24 cellular contexts compared by ENCODE assay signal in the genomic region with DNA sequence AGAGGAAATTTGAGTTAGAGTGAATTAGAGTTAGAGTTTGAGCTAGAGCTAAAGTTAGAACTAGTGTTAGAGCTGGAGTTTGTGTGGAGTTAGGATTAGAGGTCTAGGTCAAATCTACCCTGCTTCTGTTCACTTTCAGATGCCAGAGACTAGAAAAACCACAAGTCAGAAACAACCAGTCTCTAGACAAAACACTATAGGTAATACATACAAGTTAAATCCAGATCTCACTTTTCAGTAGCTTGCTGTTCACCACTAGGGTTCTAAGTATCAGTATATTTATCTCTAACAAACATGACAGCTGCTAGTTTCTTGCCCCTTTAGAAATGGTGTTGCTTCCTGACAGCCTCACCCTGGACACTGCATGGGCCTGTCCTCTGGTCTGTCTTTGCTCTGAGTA.
A peak's percentile ranks its signal among the peaks of the same experiment; 100 is the strongest.
DNase-seq lines count a peak whose midpoint lies in the region; ATAC-seq, FAIRE-seq and TF ChIP-seq lines count a peak whose summit lies in the region.
"Had no signal": no experiment of that assay in that cellular context is flagged by ENCODE, and none has a peak within 500 bp of the region (broad histone marks: within the 10 kb centered on the region; RNA-seq: fewer than 3 reads in every experiment).

No MANE protein-coding gene starts in this region.

- H3K36me3 ChIP-seq in osteoblast (ENCODE audit: insufficient read depth, low read length), result no peaks in the 10 kb centered on the region
- H3K36me3 ChIP-seq: BE2C; BLaER1 treated with 17β-estradiol and CSF1 and Interleukin-3, amounts not matched to agents 10 nM and 100 nM had no signal

- H2AFZ ChIP-seq in osteoblast (ENCODE audit: low read length), result no peak overlapping the region
- H2AFZ ChIP-seq: GM23338 had no signal

- no peaks in the 10 kb centered on the region for H3K79me2 ChIP-seq in osteoblast (ENCODE audit: insufficient read depth, low read length)

- ATAC-seq in GM18511 (IDR thresholded peaks at IDR 0.05; ENCODE audit: unreplicated experiment) (peak; percentile 43), HG02938 (IDR thresholded peaks at IDR 0.05; ENCODE audit: unreplicated experiment) (peak; percentile 54)
- ATAC-seq: A549, GM23338, HCT116 had no signal

- no peaks in the 10 kb centered on the region for H3K9me3 ChIP-seq in osteoblast (ENCODE audit: low read depth, low read length)
- H3K9me3 ChIP-seq: A549; BE2C; BLaER1 treated with 17β-estradiol and CSF1 and Interleukin-3, amounts not matched to agents 10 nM and 100 nM had no signal

- H3K4me2 ChIP-seq in osteoblast (ENCODE audit: insufficient read depth, low read length), result no peak overlapping the region
- H3K4me2 ChIP-seq: A549; BLaER1 treated with 17β-estradiol and CSF1 and Interleukin-3, amounts not matched to agents 10 nM and 100 nM; GM23338 had no signal

- H3K4me1 ChIP-seq in osteoblast (ENCODE audit: insufficient read depth, low read length), result no peaks in the 10 kb centered on the region
- H3K4me1 ChIP-seq: A549, BE2C had no signal

- no peak for FAIRE-seq in GM19239 (lab: Jason Lieb, UNC)
- FAIRE-seq: A549, D721Med, GM12891, GM18507 had no signal

- no peaks in the 10 kb centered on the region for H3K27me3 ChIP-seq in osteoblast (ENCODE audit: insufficient read depth, low read length)
- H3K27me3 ChIP-seq: BE2C; BLaER1 treated with 17β-estradiol and CSF1 and Interleukin-3, amounts not matched to agents 10 nM and 100 nM had no signal

- H4K20me1 ChIP-seq in osteoblast (ENCODE audit: insufficient read depth, low read length), result no peaks in the 10 kb centered on the region
- H4K20me1 ChIP-seq: BLaER1 treated with 17β-estradiol and CSF1 and Interleukin-3, amounts not matched to agents 10 nM and 100 nM had no signal

- H3K4me3 ChIP-seq in osteoblast (ENCODE audit: insufficient read depth, low read length), result no peak overlapping the region
- H3K4me3 ChIP-seq: A549; BLaER1 treated with 17β-estradiol and CSF1 and Interleukin-3, amounts not matched to agents 10 nM and 100 nM; GM23338 had no signal

- DNase-seq in osteoblast (ENCODE audit: insufficient read length, low spot score, missing footprints) (peak; percentile 27), GM19239 (ENCODE audit: insufficient read length, low spot score) (no peak), NCI-H748 treated with DMSO at 0.1 percent for 48 hours (lab: John Stamatoyannopoulos, UW) (no peak), SK-N-DZ (ENCODE audit: low spot score) (no peak)
- DNase-seq: 8988T; ACHN; AML-193; BE2C; CD4-positive, alpha-beta T cell; CD8-positive, alpha-beta memory T cell; DMS 273 treated with DMSO at 0.1 percent for 48 hours; DMS79; EL; GDM1; H9 had no signal

- no peak overlapping the region for H3K27ac ChIP-seq in osteoblast (ENCODE audit: low read depth, low read length)
- H3K27ac ChIP-seq: A549; BLaER1 treated with 17β-estradiol and CSF1 and Interleukin-3, amounts not matched to agents 10 nM and 100 nM had no signal

- no peak for TF ChIP-seq CTCF in osteoblast (IDR thresholded peaks at IDR 0.05; ENCODE audit: extremely low read depth, low read depth, low read length)
